In the genomic region with DNA sequence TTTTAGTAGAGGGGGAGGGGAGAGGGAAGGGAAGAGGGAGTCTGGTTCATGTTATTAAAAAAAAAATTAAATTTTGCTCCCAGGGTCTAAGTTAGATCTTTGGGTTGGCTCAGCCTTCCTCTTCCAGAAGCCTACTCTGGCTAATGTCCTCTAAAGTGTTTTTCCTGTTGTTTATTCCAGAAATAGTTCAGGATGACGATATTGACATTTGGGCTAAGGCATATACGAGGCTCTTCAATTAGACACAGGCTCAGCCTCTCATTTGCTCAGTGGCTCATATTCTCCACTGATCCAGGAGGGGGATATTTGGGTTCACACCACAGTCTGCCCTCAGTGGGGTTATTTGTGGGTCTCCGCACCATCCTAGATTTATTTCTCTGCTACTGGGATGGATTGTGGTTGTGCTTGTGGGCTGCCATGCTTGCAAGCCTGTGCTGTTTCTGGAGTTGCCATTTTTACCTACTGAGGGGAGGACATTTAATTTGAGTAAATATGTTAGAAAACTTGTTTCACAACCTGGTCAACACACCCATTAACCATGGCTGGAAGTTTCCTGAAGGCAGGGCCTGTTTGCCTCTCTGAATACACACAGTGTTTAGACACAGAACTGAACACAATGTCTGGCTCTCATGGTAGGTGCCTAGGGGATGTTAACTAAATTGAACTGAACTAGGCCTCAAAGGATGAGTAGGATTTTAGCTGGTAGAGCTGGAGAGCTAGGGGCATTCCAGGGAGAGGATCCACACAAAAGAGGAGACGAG, we compare ENCODE assay signal across 13 cellular contexts.
"Had no signal": no experiment of that assay in that cellular context is flagged by ENCODE, and none has a peak within 500 bp of the region (broad histone marks: within the 10 kb centered on the region; RNA-seq: fewer than 3 reads in every experiment).

No MANE protein-coding gene starts in this region.

- H3K4me3 Mint-ChIP-seq: activated B cell treated with CpG ODN at 0.5 μM for 24 hours; activated CD4-positive, alpha-beta T cell treated with anti-CD3 and anti-CD28 coated beads, Interleukin-2, amount 10 ng/mL, durations not matched to agents 7 days and 5 days; activated CD8-positive, alpha-beta memory T cell treated with anti-CD3 and anti-CD28 coated beads, Interleukin-2, amount 10 ng/mL, durations not matched to agents 7 days and 5 days; activated T-cell treated with anti-CD3 and anti-CD28 coated beads, Interleukin-2, amount 50 U/mL, for 4 hours; T-helper 17 cell had no signal

- H3K36me3 ChIP-seq: cardiac muscle cell, tibial artery had no signal

- H3K9me3 Mint-ChIP-seq: activated B cell treated with CpG ODN at 0.5 μM for 24 hours; activated CD4-positive, alpha-beta T cell treated with anti-CD3 and anti-CD28 coated beads, Interleukin-2, amount 10 ng/mL, durations not matched to agents 7 days and 5 days; activated T-cell treated with anti-CD3 and anti-CD28 coated beads, Interleukin-2, amount 50 U/mL, for 4 hours had no signal

- H3K27me3 ChIP-seq: cardiac muscle cell, foreskin keratinocyte, hepatocyte, tibial artery had no signal

- H2AFZ ChIP-seq: hepatocyte had no signal

- DNase-seq: activated B cell treated with CpG ODN at 0.5 μM for 24 hours; activated CD4-positive, alpha-beta T cell treated with anti-CD3 and anti-CD28 coated beads, Interleukin-2, amount 10 ng/mL, durations not matched to agents 7 days and 5 days; activated CD8-positive, alpha-beta memory T cell treated with anti-CD3 and anti-CD28 coated beads, Interleukin-2, amount 10 ng/mL, durations not matched to agents 7 days and 5 days; activated naive CD4-positive, alpha-beta T cell; activated T-cell treated with anti-CD3 and anti-CD28 coated beads, Interleukin-2, amount 50 U/mL, for 4 hours; foreskin keratinocyte; kidney glomerular epithelial cell; SHP77 treated with DMSO at 0.1 percent for 48 hours; T-helper 17 cell; tibial artery had no signal

- H3K27ac Mint-ChIP-seq: activated B cell treated with CpG ODN at 0.5 μM for 24 hours; activated CD4-positive, alpha-beta T cell treated with anti-CD3 and anti-CD28 coated beads, Interleukin-2, amount 10 ng/mL, durations not matched to agents 7 days and 5 days; activated CD8-positive, alpha-beta memory T cell treated with anti-CD3 and anti-CD28 coated beads, Interleukin-2, amount 10 ng/mL, durations not matched to agents 7 days and 5 days; T-helper 17 cell had no signal

- H3K9me3 ChIP-seq: tibial artery had no signal

- H3K4me2 ChIP-seq: hepatocyte had no signal

- H3K27me3 Mint-ChIP-seq: activated B cell treated with CpG ODN at 0.5 μM for 24 hours; activated CD4-positive, alpha-beta T cell treated with anti-CD3 and anti-CD28 coated beads, Interleukin-2, amount 10 ng/mL, durations not matched to agents 7 days and 5 days; activated CD8-positive, alpha-beta memory T cell treated with anti-CD3 and anti-CD28 coated beads, Interleukin-2, amount 10 ng/mL, durations not matched to agents 7 days and 5 days; T-helper 17 cell had no signal

- H3K4me1 Mint-ChIP-seq: activated B cell treated with CpG ODN at 0.5 μM for 24 hours; activated CD4-positive, alpha-beta T cell treated with anti-CD3 and anti-CD28 coated beads, Interleukin-2, amount 10 ng/mL, durations not matched to agents 7 days and 5 days had no signal

- H3K4me1 ChIP-seq: foreskin keratinocyte had no signal

- H3K79me2 ChIP-seq: hepatocyte had no signal

- H3K4me3 ChIP-seq: cardiac muscle cell, hepatocyte, skin epidermis, tibial artery had no signal

- H3K27ac ChIP-seq: cardiac muscle cell, foreskin keratinocyte, hepatocyte, tibial artery had no signal

- ATAC-seq: activated CD8-positive, alpha-beta memory T cell treated with anti-CD3 and anti-CD28 coated beads, Interleukin-2, amount 10 ng/mL, durations not matched to agents 7 days and 5 days; activated T-cell treated with anti-CD3 and anti-CD28 coated beads, Interleukin-2, amount 50 U/mL, for 4 hours; foreskin keratinocyte; T-helper 17 cell had no signal
